ENCODE assay signal across 27 cellular contexts in genomic region chr2:232506713-232507112, GRCh38. TPM values are rescaled to one million over a fixed set of nuclear protein-coding genes. Genes with fewer than 3 reads are reported as not detected.
"Had no signal": no experiment of that assay in that cellular context is flagged by ENCODE, and none has a peak within 500 bp of the region (broad histone marks: within the 10 kb centered on the region; RNA-seq: fewer than 3 reads in every experiment).

No MANE protein-coding gene starts in this region.

- H3K4me1 ChIP-seq: colonic mucosa had no signal

- H3K27ac ChIP-seq: colonic mucosa, dorsolateral prefrontal cortex, esophagus muscularis mucosa, spleen, testis, uterus had no signal

- H3K9me3 Mint-ChIP-seq: activated CD4-positive, alpha-beta memory T cell treated with anti-CD3 and anti-CD28 coated beads, Interleukin-2, amount 10 ng/mL, durations not matched to agents 7 days and 5 days; activated CD4-positive, alpha-beta T cell treated with anti-CD3 and anti-CD28 coated beads, Interleukin-2, amount 10 ng/mL, durations not matched to agents 24 days and 14 days; activated naive CD4-positive, alpha-beta T cell treated with anti-CD3 and anti-CD28 coated beads, Interleukin-2, amount 10 ng/mL, durations not matched to agents 7 days and 5 days; activated T-cell treated with anti-CD3 and anti-CD28 coated beads, Interleukin-2, amount 50 U/mL, for 72 hours; natural killer cell had no signal

- ATAC-seq: activated CD4-positive, CD25-positive, alpha-beta regulatory T cell treated with anti-CD3 and anti-CD28 coated beads, Interleukin-2, amount 50 U/mL, for 24 hours; activated T-cell treated with anti-CD3 and anti-CD28 coated beads, Interleukin-2, amount 50 U/mL, for 72 hours; left ventricle myocardium superior; natural killer cell had no signal

- H3K36me3 Mint-ChIP-seq: activated naive CD4-positive, alpha-beta T cell treated with anti-CD3 and anti-CD28 coated beads, Interleukin-2, amount 10 ng/mL, durations not matched to agents 7 days and 5 days; natural killer cell had no signal

- H3K36me3 ChIP-seq: colonic mucosa, esophagus muscularis mucosa, spleen, uterus had no signal

- H3K27me3 ChIP-seq: dorsolateral prefrontal cortex, testis, uterus had no signal

- H3K4me3 ChIP-seq: colonic mucosa, dorsolateral prefrontal cortex, esophagus muscularis mucosa, spleen, testis, uterus had no signal

- H3K27ac Mint-ChIP-seq: activated CD4-positive, alpha-beta memory T cell treated with anti-CD3 and anti-CD28 coated beads, Interleukin-2, amount 10 ng/mL, durations not matched to agents 7 days and 5 days; activated CD4-positive, alpha-beta T cell treated with anti-CD3 and anti-CD28 coated beads, Interleukin-2, amount 10 ng/mL, durations not matched to agents 24 days and 14 days; activated naive CD4-positive, alpha-beta T cell treated with anti-CD3 and anti-CD28 coated beads, Interleukin-2, amount 10 ng/mL, durations not matched to agents 7 days and 5 days; activated T-cell treated with anti-CD3 and anti-CD28 coated beads, Interleukin-2, amount 50 U/mL, for 72 hours; natural killer cell had no signal

- H3K9me3 ChIP-seq: colonic mucosa, esophagus muscularis mucosa, spleen, testis, uterus had no signal

- DNase-seq: activated CD4-positive, alpha-beta memory T cell treated with anti-CD3 and anti-CD28 coated beads, Interleukin-2, amount 10 ng/mL, durations not matched to agents 7 days and 5 days; activated CD4-positive, alpha-beta T cell treated with anti-CD3 and anti-CD28 coated beads, Interleukin-2, amount 10 ng/mL, durations not matched to agents 24 days and 14 days; activated effector memory CD4-positive, alpha-beta T cell treated with anti-CD3 and anti-CD28 coated beads, Interleukin-2, amount 50 U/mL, for 16 hours; activated naive CD4-positive, alpha-beta T cell treated with anti-CD3 and anti-CD28 coated beads, Interleukin-2, amount 10 ng/mL, durations not matched to agents 7 days and 5 days; activated T-cell treated with anti-CD3 and anti-CD28 coated beads, Interleukin-2, amount 50 U/mL, for 72 hours; amygdala; colonic mucosa; dorsolateral prefrontal cortex; head of caudate nucleus; hypothalamus; left ventricle myocardium superior; midbrain; natural killer cell; occipital lobe; posterior cingulate gyrus; spleen; stimulated activated CD4-positive, alpha-beta T cell treated with anti-CD3 and anti-CD28 coated beads, Interleukin-4, amount 100 ng/mL, for 1 hour; stimulated activated naive CD4-positive, alpha-beta T cell; testis; trophoblast cell; uterus had no signal

- H3K4me3 Mint-ChIP-seq: activated CD4-positive, alpha-beta memory T cell treated with anti-CD3 and anti-CD28 coated beads, Interleukin-2, amount 10 ng/mL, durations not matched to agents 7 days and 5 days; activated CD4-positive, alpha-beta T cell treated with anti-CD3 and anti-CD28 coated beads, Interleukin-2, amount 10 ng/mL, durations not matched to agents 24 days and 14 days; activated naive CD4-positive, alpha-beta T cell treated with anti-CD3 and anti-CD28 coated beads, Interleukin-2, amount 10 ng/mL, durations not matched to agents 7 days and 5 days; activated T-cell treated with anti-CD3 and anti-CD28 coated beads, Interleukin-2, amount 50 U/mL, for 72 hours; natural killer cell had no signal

RNA-seq across cellular contexts. Expression of gene PRSS56, which starts 13.5 kb away (rescaled TPM):
- total RNA-seq: activated CD4-positive, alpha-beta memory T cell treated with anti-CD3 and anti-CD28 coated beads, Interleukin-2, amount 10 ng/mL, durations not matched to agents 7 days and 5 days; activated CD4-positive, alpha-beta T cell treated with anti-CD3 and anti-CD28 coated beads, Interleukin-2, amount 10 ng/mL, durations not matched to agents 24 days and 14 days; bronchial epithelial cell; colonic mucosa; esophagus muscularis mucosa; natural killer cell; occipital lobe; renal cortical epithelial cell; T-helper 2 cell treated with Interferon-gamma antibody and Interleukin-4, amounts not matched to agents 100 ng/mL and 5 ng/mL, for 36 hours; uterus had no signal

RNA-seq across cellular contexts. Expression of gene ECEL1, which starts 19.1 kb away (rescaled TPM):
- total RNA-seq: activated CD4-positive, alpha-beta memory T cell treated with anti-CD3 and anti-CD28 coated beads, Interleukin-2, amount 10 ng/mL, durations not matched to agents 7 days and 5 days; bronchial epithelial cell; natural killer cell had no signal

RNA-seq across cellular contexts. Expression of gene CHRND, which starts 19.2 kb away (rescaled TPM):
- total RNA-seq: activated CD4-positive, alpha-beta memory T cell treated with anti-CD3 and anti-CD28 coated beads, Interleukin-2, amount 10 ng/mL, durations not matched to agents 7 days and 5 days; activated CD4-positive, alpha-beta T cell treated with anti-CD3 and anti-CD28 coated beads, Interleukin-2, amount 10 ng/mL, durations not matched to agents 24 days and 14 days; activated T-cell treated with anti-CD3 and anti-CD28 coated beads, Interleukin-2, amount 50 U/mL, for 72 hours; bronchial epithelial cell; colonic mucosa; esophagus muscularis mucosa; frontal cortex; left ventricle myocardium superior; natural killer cell; occipital lobe; renal cortical epithelial cell; T-helper 2 cell treated with Interferon-gamma antibody and Interleukin-4, amounts not matched to agents 100 ng/mL and 5 ng/mL, for 36 hours; uterus had no signal
- polyA plus RNA-seq: spleen had no signal

RNA-seq across cellular contexts. Expression of gene CHRNG, which starts 32.8 kb away (rescaled TPM):
- total RNA-seq: activated CD4-positive, alpha-beta memory T cell treated with anti-CD3 and anti-CD28 coated beads, Interleukin-2, amount 10 ng/mL, durations not matched to agents 7 days and 5 days; activated CD4-positive, alpha-beta T cell treated with anti-CD3 and anti-CD28 coated beads, Interleukin-2, amount 10 ng/mL, durations not matched to agents 24 days and 14 days; activated T-cell treated with anti-CD3 and anti-CD28 coated beads, Interleukin-2, amount 50 U/mL, for 72 hours; bronchial epithelial cell; colonic mucosa; dorsolateral prefrontal cortex; esophagus muscularis mucosa; frontal cortex; left ventricle myocardium superior; natural killer cell; renal cortical epithelial cell; spleen; T-helper 2 cell treated with Interferon-gamma antibody and Interleukin-4, amounts not matched to agents 100 ng/mL and 5 ng/mL, for 36 hours; testis; uterus had no signal
